8 cellular contexts compared by ENCODE assay signal in genomic region chr20:37564388-37565133, GRCh38. TPM values are rescaled to one million over a fixed set of nuclear protein-coding genes. Genes with fewer than 3 reads are reported as not detected.
DNase-seq lines count a peak whose midpoint lies in the region; ATAC-seq, FAIRE-seq and TF ChIP-seq lines count a peak whose summit lies in the region.

No MANE protein-coding gene starts in this region.

- no peak overlapping the region for H2BK20ac ChIP-seq in IMR-90 (ENCODE audit: low read depth, low read length)

- H3K9me1 ChIP-seq in IMR-90 (ENCODE audit: insufficient read depth, low read length) = no peaks in the 10 kb centered on the region

- POLR2A ChIA-PET in IMR-90 (lab: Charles Lee; ENCODE audit: unreplicated experiment) = no interaction called here
- POLR2A ChIA-PET in SK-N-SH (lab: Yijun Ruan, JAX) = interaction anchor here (0.7 kb wide), 1 partner anchor 468 kb away, joined by 3 read pairs; the partner anchor contains the start of gene TTI1

- no peak overlapping the region for H2BK15ac ChIP-seq in IMR-90 (ENCODE audit: low read depth, low read length)

- no peak for TF ChIP-seq EP300 in SK-N-SH (IDR thresholded peaks at IDR 0.05; ENCODE audit: borderline replicate concordance in 1 of 2, low read depth in 1 of 2, low read length in 1 of 2)

- dilution Hi-C loops in IMR-90 (cut with HindIII; ENCODE audit: low sequenced_read_pairs, unreplicated experiment) = no loop called here

- no peak overlapping the region for H2BK120ac ChIP-seq in IMR-90 (ENCODE audit: low read depth, low read length)

- peak; percentile 95 for TF ChIP-seq RAD21 in IMR-90 (IDR thresholded peaks at IDR 0.05; ENCODE audit: low read length)
- TF ChIP-seq RAD21 in SK-N-SH (IDR thresholded peaks at IDR 0.05; ENCODE audit: low read length) = peak; percentile 95

- ATAC-seq in IMR-90 (ENCODE audit: low read depth) (peak; percentile 96), body of pancreas (peak; percentile 53), GM18505 (IDR thresholded peaks at IDR 0.05; ENCODE audit: unreplicated experiment) (no peak), HG03039 (IDR thresholded peaks at IDR 0.05; ENCODE audit: unreplicated experiment) (no peak)

- H3K4me1 ChIP-seq in IMR-90 (ENCODE audit: control insufficient read depth, insufficient read depth, low read length) (no peaks in the 10 kb centered on the region; the same call in 1 of the 2 replicates), SK-N-SH (ENCODE audit: control insufficient read depth in 1 of 2, insufficient read depth in 2 of 2, low read depth in 1 of 2, low read length in 1 of 2) (peaks cover 0 to 3% of the 10 kb centered on the region in 2 experiments; a peak in 1 of 4 replicates), body of pancreas (peaks cover 5% of the 10 kb centered on the region), kidney (ENCODE audit: control insufficient read depth in 1 of 2, insufficient read depth in 1 of 2, low read depth in 1 of 2, low read length in 2 of 2) (peaks cover 0 to 2% of the 10 kb centered on the region in 2 donors)

- DNase-seq in D341Med (ENCODE audit: low spot score) (peak; percentile 95), IMR-90 (no peak), SK-N-SH (peak; percentile 90), body of pancreas (peak; percentile 16 to 52 (median 42)), kidney (no peak)
- peak; percentile 47 to 60 for DNase-seq in stimulated activated CD4-positive, alpha-beta T cell treated with anti-CD3 and anti-CD28 coated beads, Interleukin-2, amount 100 ng/mL, for 48 hours

- H4K8ac ChIP-seq in IMR-90 (ENCODE audit: low read depth in 2 of 2, low read length in 2 of 2) = no peak overlapping the region

- no peak for TF ChIP-seq POLR2A in IMR-90 (IDR thresholded peaks at IDR 0.05; ENCODE audit: low read depth, low read length)
- TF ChIP-seq POLR2A in body of pancreas (IDR thresholded peaks at IDR 0.05) = no peak
- TF ChIP-seq POLR2A in GM18505 (IDR thresholded peaks at IDR 0.05; ENCODE audit: borderline replicate concordance, extremely low read depth, insufficient read depth, insufficient read length) = no peak

- peak overlapping the region; percentile 35 for H2AK9ac ChIP-seq in IMR-90 (replicated peaks; ENCODE audit: low read depth, low read length, poor library complexity)

- no peak overlapping the region for H3K23ac ChIP-seq in IMR-90 (ENCODE audit: low read depth, low read length)

- H3K9me2 ChIP-seq in SK-N-SH = no peaks in the 10 kb centered on the region

- H3K27me3 ChIP-seq in IMR-90 (ENCODE audit: control insufficient read depth, insufficient read depth, low read length) (peaks cover 53% of the 10 kb centered on the region), SK-N-SH (ENCODE audit: insufficient read depth) (peaks cover 13% of the 10 kb centered on the region), body of pancreas (no peaks in the 10 kb centered on the region)

- 4% methylated on average over 18 of the region's 34 CpGs; no CpG with 5 or more reads in 1 of the 2 experiments for WGBS in IMR-90 (ENCODE audit: extremely low coverage in 2 of 2, insufficient read length in 1 of 2), 2 experiments
- 10% methylated on average over 10 of the region's 34 CpGs for WGBS in SK-N-SH (ENCODE audit: low lambda C conversion rate)
- 7 to 24% methylated on average over 2 to 30 of the region's 34 CpGs for WGBS in body of pancreas, 2 donors

- H2AFZ ChIP-seq in IMR-90 (replicated peaks; ENCODE audit: low read length, poor library complexity) (peak overlapping the region; percentile 73), SK-N-SH (ENCODE audit: low read depth) (no peak overlapping the region)

- intact Hi-C loops in IMR-90 (cut with micrococcal nuclease) (loop anchor here (1.0 to 2.0 kb wide), 4 partner anchors 332 to 727 kb away; no protein-coding TSS in a partner anchor), body of pancreas (cut with DNase I) (no loop called here), kidney (cut with DNase I) (no loop called here)

- no peak for FAIRE-seq in kidney (lab: Jason Lieb, UNC)

- H4K20me1 ChIP-seq in IMR-90 (ENCODE audit: insufficient read depth, low read length) (peaks cover 7% of the 10 kb centered on the region; the same call in 1 of the 2 replicates), SK-N-SH (ENCODE audit: insufficient read depth) (no peaks in the 10 kb centered on the region)

- no peak overlapping the region for H3K27ac ChIP-seq in IMR-90 (ENCODE audit: insufficient read depth, low read length)
- no peak overlapping the region for H3K27ac ChIP-seq in SK-N-SH (ENCODE audit: low read depth in 2 of 2, low read length in 1 of 2)
- H3K27ac ChIP-seq in body of pancreas = no peak overlapping the region
- H3K27ac ChIP-seq in kidney (ENCODE audit: low read depth in 2 of 2, low read length in 2 of 2) = no peak overlapping the region

- in situ Hi-C loops in IMR-90 (cut with MboI; ENCODE audit: low sequenced_read_pairs) = loop anchor here (5.0 to 10.0 kb wide), 3 partner anchors 428 to 660 kb away; no protein-coding TSS in a partner anchor

- H2AK5ac ChIP-seq in IMR-90 (ENCODE audit: low read depth, low read length) = no peak overlapping the region

- no peaks in the 10 kb centered on the region for H3K36me3 ChIP-seq in IMR-90 (ENCODE audit: control insufficient read depth, insufficient read depth, low read length)
- H3K36me3 ChIP-seq in SK-N-SH (replicated peaks in 1 of 2; ENCODE audit: control insufficient read depth in 1 of 2, insufficient read depth in 2 of 2, low read length in 1 of 2) = no peaks in the 10 kb centered on the region
- H3K36me3 ChIP-seq in body of pancreas (replicated peaks in 1 of 2; ENCODE audit: insufficient read depth in 1 of 2, low read depth in 2 of 2) = no peaks in the 10 kb centered on the region
- no peaks in the 10 kb centered on the region for H3K36me3 ChIP-seq in kidney (ENCODE audit: control insufficient read depth in 1 of 2, insufficient read depth in 2 of 2, low read length in 2 of 2)

- H3K56ac ChIP-seq in IMR-90 (ENCODE audit: extremely low read depth, insufficient read depth, low read length) = no peak overlapping the region

- no peaks in the 10 kb centered on the region for H3K9me3 ChIP-seq in IMR-90 (ENCODE audit: control insufficient read depth, insufficient read depth, low read length)
- no peaks in the 10 kb centered on the region for H3K9me3 ChIP-seq in SK-N-SH
- H3K9me3 ChIP-seq in body of pancreas = no peaks in the 10 kb centered on the region
- H3K9me3 ChIP-seq in kidney (ENCODE audit: control insufficient read depth in 1 of 2, low read length in 2 of 2) = no peaks in the 10 kb centered on the region

- no peak overlapping the region for H3K4ac ChIP-seq in IMR-90 (ENCODE audit: low read depth, low read length)

- H3K79me2 ChIP-seq in SK-N-SH (ENCODE audit: insufficient read depth) = no peaks in the 10 kb centered on the region

- H3K9ac ChIP-seq in IMR-90 (ENCODE audit: low read depth, low read length) (no peak overlapping the region), SK-N-SH (no peak overlapping the region), kidney (ENCODE audit: low read length in 2 of 2) (no peak overlapping the region)

- no peak overlapping the region for H4K91ac ChIP-seq in IMR-90 (ENCODE audit: insufficient read depth, low read depth, low read length)

- no peaks in the 10 kb centered on the region for H3F3A ChIP-seq in SK-N-SH (replicated peaks; ENCODE audit: insufficient read depth)

- TF ChIP-seq CTCF in IMR-90 (conservative IDR thresholded peaks at IDR 0.05; ENCODE audit: low read depth, low read length) = peak; percentile 95
- peak; percentile 91 for TF ChIP-seq CTCF in SK-N-SH (IDR thresholded peaks at IDR 0.05)
- TF ChIP-seq CTCF in body of pancreas (IDR thresholded peaks at IDR 0.05) = peak; percentile 69 to 85 (median 76)
- peak; percentile 74 for TF ChIP-seq CTCF in kidney (IDR thresholded peaks at IDR 0.05; ENCODE audit: borderline replicate concordance, extremely low read depth, insufficient read depth)

- H4K5ac ChIP-seq in IMR-90 (ENCODE audit: low read depth, low read length) = no peak overlapping the region

- CTCF ChIA-PET in IMR-90 (lab: Yijun Ruan, JAX) (interaction anchor here (0.5 to 1.3 kb wide), 11 partner anchors 211 to 657 kb away, joined by 3 to 4 read pairs (median 3); no protein-coding TSS in a partner anchor), SK-N-SH (lab: Yijun Ruan, JAX) (interaction anchor here (0.6 to 4.1 kb wide), 167 partner anchors 10 to 844 kb away, joined by 3 to 65 read pairs (median 4); partner anchors contain the start of genes CTNNBL1, RPRD1B, TTI1 and VSTM2L)

- no peak overlapping the region for H3K14ac ChIP-seq in IMR-90 (replicated peaks; ENCODE audit: low read depth, low read length)

- no peaks in the 10 kb centered on the region for H3K79me1 ChIP-seq in IMR-90 (ENCODE audit: low read depth in 1 of 2, low read length in 2 of 2)

- H3K4me2 ChIP-seq in IMR-90 (ENCODE audit: low read depth, low read length) (no peak overlapping the region), SK-N-SH (no peak overlapping the region)

- H3K4me3 ChIP-seq in IMR-90 (ENCODE audit: insufficient read depth, low read depth, low read length) (no peak overlapping the region), SK-N-SH (ENCODE audit: low read depth in 2 of 2, low read length in 1 of 2) (peak overlapping the region in 1 of 2 experiments; percentile 29; a peak in 1 of 4 replicates), body of pancreas (no peak overlapping the region), kidney (ENCODE audit: low read length in 2 of 2) (no peak overlapping the region)

- BruUV-seq in IMR-90 (replicated peaks; lab: Mats Ljungman, UMichigan) = no TSS peak

- H2BK5ac ChIP-seq in IMR-90 (ENCODE audit: low read depth, low read length, poor library complexity, severe bottlenecking) = no peak overlapping the region

- H3K18ac ChIP-seq in IMR-90 (ENCODE audit: low read depth, low read length) = no peak overlapping the region

RNA-seq across cellular contexts. Expression of gene BLCAP, which starts 36.9 kb away (rescaled TPM):
- total RNA-seq in IMR-90 (2012; rRNA removed) = 17.7 and 23.3 TPM in 2 replicates
- 65.6 and 67.3 TPM in 2 replicates for polyA plus RNA-seq in IMR-90 (2012; rRNA removed)
- 46.2 and 50.5 TPM in 2 replicates for polyA plus RNA-seq in IMR-90 (2012; cell fraction: cytosol; rRNA removed)
- polyA plus RNA-seq in IMR-90 (2012; cell fraction: nucleus; rRNA removed; ENCODE audit: low replicate concordance) = 35.5 and 80.8 TPM in 2 replicates
- polyA plus RNA-seq in SK-N-SH (2012; rRNA removed) = 55.8 and 73.0 TPM in 2 replicates
- 65.8 and 66.6 TPM in 2 replicates for polyA plus RNA-seq in SK-N-SH (2012; cell fraction: cytosol; rRNA removed)
- 63.3 and 67.3 TPM in 2 replicates for polyA plus RNA-seq in SK-N-SH (2012; cell fraction: nucleus; rRNA removed)
- 10 to 100 TPM; 24.1 to 44.8 TPM for total RNA-seq in body of pancreas
- 76.1 TPM for total RNA-seq in kidney
- polyA plus RNA-seq in kidney (ENCODE audit: insufficient read depth, low read depth, low replicate concordance) = 106 TPM

RNA-seq across cellular contexts. Expression of gene NNAT, which starts 43.5 kb away (rescaled TPM):
- total RNA-seq in IMR-90 (2012; rRNA removed) (2.0 and 2.8 TPM in 2 replicates), body of pancreas (under 1 TPM in 1 of 2 donors, not detected in 1; 0.52 TPM), kidney (0.25 TPM)
- polyA plus RNA-seq in IMR-90 (2012; rRNA removed) (6.5 and 8.2 TPM in 2 replicates), SK-N-SH (2012; rRNA removed) (6.7 and 11.3 TPM in 2 replicates), kidney (ENCODE audit: insufficient read depth, low read depth, low replicate concordance) (not detected)
- 5.9 and 12.0 TPM in 2 replicates for polyA plus RNA-seq in IMR-90 (2012; cell fraction: cytosol; rRNA removed)
- polyA plus RNA-seq in IMR-90 (2012; cell fraction: nucleus; rRNA removed; ENCODE audit: low replicate concordance) = 3.6 and 4.7 TPM in 2 replicates
- polyA plus RNA-seq in SK-N-SH (2012; cell fraction: cytosol; rRNA removed) = 6.6 and 13.1 TPM in 2 replicates
- 2.4 and 3.1 TPM in 2 replicates for polyA plus RNA-seq in SK-N-SH (2012; cell fraction: nucleus; rRNA removed)

Comparison
In these comparisons a context has a peak if more than half of its experiments do, and no peak if none do; other contexts are left out.
1. DNase-seq: peak in D341Med (single experiment), SK-N-SH (single experiment), body of pancreas (4 of 4) and stimulated activated CD4-positive, alpha-beta T cell treated with anti-CD3 and anti-CD28 coated beads, Interleukin-2, amount 100 ng/mL, for 48 hours (2 of 2); none in IMR-90 (single experiment) and kidney (single experiment).
2. ATAC-seq: peak in IMR-90 (single experiment) and body of pancreas (single experiment); none in GM18505 (single experiment) and HG03039 (single experiment).
3. Peak in every context shown above with its lines, with median percentiles within 50 percentile points of each other: CTCF ChIP-seq.